In the genomic region with DNA sequence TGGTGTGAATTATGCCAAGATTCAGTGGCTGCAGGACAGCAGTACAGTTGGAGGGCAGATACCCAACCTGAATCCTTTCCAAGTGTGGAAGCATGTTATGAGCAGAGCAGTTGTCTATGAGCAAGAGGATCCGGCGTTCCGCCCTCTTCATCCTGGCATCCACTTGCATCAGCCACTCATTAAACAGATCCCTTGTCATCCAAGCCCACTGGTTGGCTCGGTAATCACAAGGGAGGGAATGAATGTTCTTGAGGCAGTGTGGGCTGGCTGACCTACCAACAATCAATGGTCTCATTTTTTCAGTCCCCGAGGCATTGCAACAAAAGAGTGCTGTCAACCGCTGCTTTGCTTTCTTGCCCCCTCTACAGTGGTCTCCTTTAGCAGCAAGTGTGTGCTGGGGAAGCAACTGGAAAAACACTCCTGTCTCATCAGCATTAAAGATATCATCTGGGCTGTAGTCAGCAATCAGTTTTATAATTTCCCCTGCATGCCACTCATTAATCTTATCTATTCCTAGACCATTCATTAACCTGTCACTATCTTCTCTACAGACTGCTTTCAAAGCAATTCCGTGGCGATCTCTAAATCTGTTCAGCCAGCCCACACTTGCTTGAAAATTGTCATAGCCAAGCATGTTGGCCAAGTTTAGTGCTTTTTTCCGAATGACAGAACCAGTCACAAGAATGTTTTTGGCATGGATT, we compare ENCODE assay signal across 17 cellular contexts.
DNase-seq lines count a peak whose midpoint lies in the region; ATAC-seq lines count a peak whose summit lies in the region.
"Had no signal": no experiment of that assay in that cellular context is flagged by ENCODE, and none has a peak within 500 bp of the region (broad histone marks: within the 10 kb centered on the region; RNA-seq: fewer than 3 reads in every experiment).

No MANE protein-coding gene starts in this region.

- ATAC-seq in GM18502 (IDR thresholded peaks at IDR 0.05; ENCODE audit: poor library complexity, unreplicated experiment) (no peak), GM18511 (IDR thresholded peaks at IDR 0.05; ENCODE audit: unreplicated experiment) (no peak)
- ATAC-seq: gastroesophageal sphincter; right cardiac atrium; stimulated activated naive CD8-positive, alpha-beta T cell treated with anti-CD3 and anti-CD28 coated beads, Interleukin-15, Interleukin-2, amounts not matched to agents 100 U/mL and 50 U/mL, for 24 hours had no signal

- H3K27ac ChIP-seq in angular gyrus (ENCODE audit: low read depth, low read length) = peak overlapping the region; percentile 42
- H3K27ac ChIP-seq: gastroesophageal sphincter had no signal

- DNase-seq in C1 segment of cervical spinal cord (lab: John Stamatoyannopoulos, UW) (peak in 9 of 14 donors; percentile 16 to 70 (median 35)), hippocampal formation (lab: John Stamatoyannopoulos, UW) (peak; percentile 54 to 63), putamen (ENCODE audit: low spot score) (peak; percentile 71), NCI-H128 (lab: John Stamatoyannopoulos, UW; ENCODE audit: unreplicated experiment) (no peak)
- no peak for DNase-seq in central memory CD4-positive, alpha-beta T cell
- DNase-seq: activated CD8-positive, alpha-beta memory T cell treated with anti-CD3 and anti-CD28 coated beads for 24 hours; immature natural killer cell; mesenchymal stem cell; NCI-H1694 treated with DMSO at 0.1 percent for 48 hours; NCI-H446 treated with DMSO at 0.1 percent for 48 hours; nephron progenitor cell; right cardiac atrium; stimulated activated naive CD8-positive, alpha-beta T cell treated with anti-CD3 and anti-CD28 coated beads, Interleukin-15, Interleukin-2, amounts not matched to agents 100 U/mL and 50 U/mL, for 24 hours had no signal

Comparison
In these comparisons a context has a peak if more than half of its experiments do, and no peak if none do; other contexts are left out.
1. DNase-seq: peak in C1 segment of cervical spinal cord (9 of 14), hippocampal formation (2 of 2) and putamen (single experiment); none in central memory CD4-positive, alpha-beta T cell (single experiment) and NCI-H128 (single experiment).